Comparison of ENCODE assay signal across 4 cellular contexts in genomic region chr7:65563333-65563732, GRCh38.
A peak's percentile ranks its signal among the peaks of the same experiment; 100 is the strongest.
DNase-seq lines count a peak whose midpoint lies in the region; ATAC-seq and TF ChIP-seq lines count a peak whose summit lies in the region.
"Not testable (repeated sequence)": the region's sequence is repeated elsewhere in the genome, so short reads cannot be mapped to it uniquely, and the experiment has no call there.

No MANE protein-coding gene starts in this region.

- not testable (repeated sequence) for H3K4me3 ChIP-seq in HCT116 (replicated peaks in 1 of 2; ENCODE audit: low read depth in 1 of 2, low read length in 2 of 2); PC-3 (ENCODE audit: low read length); RWPE2 (ENCODE audit: severe bottlenecking)

- H3K36me3 ChIP-seq in HCT116 (ENCODE audit: control insufficient read depth in 1 of 2, insufficient read depth in 2 of 2, low read length in 2 of 2); PC-3 (ENCODE audit: low read depth, low read length); RWPE2 (ENCODE audit: low read depth): not testable (repeated sequence)

- ATAC-seq in HCT116 (peak; percentile 56), PC-3 (peak; percentile 57), RWPE2 (ENCODE audit: low read depth) (peak; percentile 60; the same call in 1 of the 3 replicates), foreskin keratinocyte (peak; percentile 60)

- H4K20me1 ChIP-seq in HCT116 (ENCODE audit: insufficient read depth); PC-3 (ENCODE audit: low read length): not testable (repeated sequence)

- H3K9me2 ChIP-seq in HCT116 (ENCODE audit: insufficient read depth); PC-3 (replicated peaks; ENCODE audit: low read length): not testable (repeated sequence)

- not testable (repeated sequence) for H3K27ac ChIP-seq in HCT116 (ENCODE audit: low read depth, low read length); PC-3 (ENCODE audit: low read length); RWPE2 (ENCODE audit: poor library complexity, severe bottlenecking); foreskin keratinocyte

- H3K9ac ChIP-seq in HCT116 (ENCODE audit: low read length); PC-3 (ENCODE audit: low read length): not testable (repeated sequence)

- RAD21 ChIA-PET in HCT116 (lab: Charles Lee; ENCODE audit: low non-redundant PET in 1 of 2, low total read pairs in 2 of 2, uncharacterized antibody in 2 of 2, unreplicated experiment in 2 of 2), result not testable (repeated sequence)

- CTCF ChIA-PET in HCT116 (lab: Charles Lee); PC-3 (lab: Charles Lee): not testable (repeated sequence)

- not testable (repeated sequence) for TF ChIP-seq RAD21 in HCT116 (IDR thresholded peaks at IDR 0.05; ENCODE audit: low read depth)

- DNase-seq in HCT116 (ENCODE audit: low read depth, low spot score); PC-3; RWPE2 (ENCODE audit: low spot score); foreskin keratinocyte: not testable (repeated sequence)

- not testable (repeated sequence) for H3K4me1 ChIP-seq in HCT116 (ENCODE audit: control insufficient read depth in 1 of 2, insufficient read depth in 2 of 2, low read length in 2 of 2); PC-3 (ENCODE audit: insufficient read depth, low read length); RWPE2 (ENCODE audit: insufficient read depth, poor library complexity, severe bottlenecking); foreskin keratinocyte

- not testable (repeated sequence) for H3K79me2 ChIP-seq in HCT116 (ENCODE audit: insufficient read depth, low read length); PC-3 (ENCODE audit: low read length)

- not testable (repeated sequence) for BruUV-seq in HCT116 (replicated peaks; lab: Mats Ljungman, UMichigan); PC-3 (replicated peaks; lab: Mats Ljungman, UMichigan)

- H3F3A ChIP-seq in PC-3 (ENCODE audit: low read length, unreplicated experiment), result not testable (repeated sequence)

- TF ChIP-seq POLR2A in HCT116 (IDR thresholded peaks at IDR 0.05; ENCODE audit: borderline replicate concordance, extremely low read depth, insufficient read depth, insufficient read length), result not testable (repeated sequence)

- not testable (repeated sequence) for H3K27me3 ChIP-seq in HCT116 (ENCODE audit: insufficient read depth, low read length); PC-3 (ENCODE audit: low read length); RWPE2 (ENCODE audit: insufficient read depth, poor library complexity, severe bottlenecking); foreskin keratinocyte

- intact Hi-C loops in HCT116 (cut with micrococcal nuclease); PC-3 (cut with micrococcal nuclease): not testable (repeated sequence)

- not testable (repeated sequence) for H3K4me2 ChIP-seq in HCT116 (ENCODE audit: low read length); PC-3 (ENCODE audit: low read length)

- H2AFZ ChIP-seq in HCT116 (ENCODE audit: low read depth, low read length, poor library complexity, severe bottlenecking); PC-3 (ENCODE audit: low read length): not testable (repeated sequence)

- POLR2A ChIA-PET in HCT116 (lab: Charles Lee); PC-3 (lab: Charles Lee; ENCODE audit: unreplicated experiment): not testable (repeated sequence)

- H3K9me3 ChIP-seq in HCT116 (ENCODE audit: control insufficient read depth in 1 of 2, insufficient read depth in 1 of 2, low read depth in 1 of 2, low read length in 2 of 2); PC-3 (ENCODE audit: low read length); RWPE2 (ENCODE audit: severe bottlenecking): not testable (repeated sequence)

- not testable (repeated sequence) for TF ChIP-seq CTCF in HCT116 (IDR thresholded peaks at IDR 0.05 in 2 of 3, conservative IDR thresholded peaks at IDR 0.05 in 1 of 3; ENCODE audit: borderline replicate concordance in 1 of 3, insufficient read depth in 1 of 3, low read depth in 2 of 3, low read length in 2 of 3); PC-3 (conservative IDR thresholded peaks at IDR 0.05; ENCODE audit: low read depth, low read length); RWPE2 (IDR thresholded peaks at IDR 0.05; ENCODE audit: poor library complexity, severe bottlenecking); foreskin keratinocyte (conservative IDR thresholded peaks at IDR 0.05)
